Comparison of ENCODE assay signal across 11 cellular contexts in genomic region chr13:33126909-33127607, GRCh38.
DNase-seq lines count a peak whose midpoint lies in the region; ATAC-seq, FAIRE-seq and TF ChIP-seq lines count a peak whose summit lies in the region.
"Had no signal": no experiment of that assay in that cellular context is flagged by ENCODE, and none has a peak within 500 bp of the region (broad histone marks: within the 10 kb centered on the region; RNA-seq: fewer than 3 reads in every experiment).

No MANE protein-coding gene starts in this region.

- H3K36me3 ChIP-seq in esophagus muscularis mucosa (peaks cover 6 to 48% (median 25%) of the 10 kb centered on the region in 4 donors), mesodermal cell (ENCODE audit: control insufficient read depth, insufficient read depth, low read length) (peaks cover 21% of the 10 kb centered on the region), transverse colon (peaks cover 0 to 12% (median 3%) of the 10 kb centered on the region in 4 donors), HAP-1 (replicated peaks) (no peaks in the 10 kb centered on the region)

- no peak for TF ChIP-seq EP300 in esophagus muscularis mucosa (IDR thresholded peaks at IDR 0.05)
- no peak for TF ChIP-seq EP300 in transverse colon (IDR thresholded peaks at IDR 0.05; ENCODE audit: low read depth)

- in situ Hi-C loops in transverse colon (cut with MboI; ENCODE audit: low pct_ligation_motif_present in 1 of 4, low pct_unique_long_range_greater_than_20kb in 1 of 4, low sequenced_read_pairs in 3 of 4) (no loop called here), HAP-1 (cut with MboI; ENCODE audit: low sequenced_read_pairs) (no loop called here)

- 33% methylated on average over 15 of the region's 16 CpGs for WGBS in esophagus muscularis mucosa
- 97 to 98% methylated on average over 12 to 16 of the region's 16 CpGs for WGBS in mesodermal cell (ENCODE audit: insufficient coverage in 2 of 2), 2 experiments
- 79% methylated on average over 16 of the region's 16 CpGs; no CpG with 5 or more reads in 1 of the 2 donors for WGBS in transverse colon (ENCODE audit: low coverage in 1 of 2), 2 donors

- H3K4me1 ChIP-seq in esophagus muscularis mucosa: peaks cover 61 to 89% (median 72%) of the 10 kb centered on the region in 4 donors
- H3K4me1 ChIP-seq in mesodermal cell (ENCODE audit: control insufficient read depth, insufficient read depth, low read length, poor library complexity, severe bottlenecking): peaks cover 32% of the 10 kb centered on the region
- peaks cover 6 to 40% (median 12%) of the 10 kb centered on the region in 4 donors for H3K4me1 ChIP-seq in transverse colon
- H3K4me1 ChIP-seq in HAP-1: peaks cover 8% of the 10 kb centered on the region

- no peaks in the 10 kb centered on the region for H3K27me3 ChIP-seq in esophagus muscularis mucosa
- H3K27me3 ChIP-seq in transverse colon: no peaks in the 10 kb centered on the region
- no peaks in the 10 kb centered on the region for H3K27me3 ChIP-seq in HAP-1 (ENCODE audit: low read depth)

- TF ChIP-seq CTCF in esophagus muscularis mucosa (IDR thresholded peaks at IDR 0.05) (peak in 2 of 3 experiments; percentile 16 to 46), transverse colon (IDR thresholded peaks at IDR 0.05) (no peak)

- peak overlapping the region; percentile 73 to 85 (median 78) for H3K27ac ChIP-seq in esophagus muscularis mucosa (replicated peaks in 1 of 4)
- peak overlapping the region; percentile 58 for H3K27ac ChIP-seq in mesodermal cell (ENCODE audit: low read depth, low read length, severe bottlenecking)
- H3K27ac ChIP-seq in transverse colon: peak overlapping the region; percentile 63 to 83 (median 74)

- H3K9me3 ChIP-seq in esophagus muscularis mucosa (no peaks in the 10 kb centered on the region), mesodermal cell (ENCODE audit: control insufficient read depth, low read length) (no peaks in the 10 kb centered on the region), transverse colon (no peaks in the 10 kb centered on the region), HAP-1 (no peaks in the 10 kb centered on the region)

- no peak for FAIRE-seq in urothelium cell line (lab: Jason Lieb, UNC)

- ATAC-seq in HG03469 (IDR thresholded peaks at IDR 0.05; ENCODE audit: unreplicated experiment): no peak

- H3K4me3 ChIP-seq in esophagus muscularis mucosa: peak overlapping the region in 1 of 4 donors; percentile 7
- no peak overlapping the region for H3K4me3 ChIP-seq in mesodermal cell (ENCODE audit: extremely low read depth, insufficient read depth, low read length, poor library complexity, severe bottlenecking)
- H3K4me3 ChIP-seq in transverse colon: no peak overlapping the region
- no peak overlapping the region for H3K4me3 ChIP-seq in HAP-1

- no peak for TF ChIP-seq POLR2A in esophagus muscularis mucosa (IDR thresholded peaks at IDR 0.05; ENCODE audit: low read depth)
- no peak for TF ChIP-seq POLR2A in transverse colon (IDR thresholded peaks at IDR 0.05)

- intact Hi-C loops in esophagus muscularis mucosa (cut with DNase I): no loop called here
- intact Hi-C loops in transverse colon (cut with DNase I; ENCODE audit: low total_unique reads): no loop called here

- DNase-seq in NCI-H69 (lab: John Stamatoyannopoulos, UW) (peak; percentile 54), esophagus muscularis mucosa (ENCODE audit: extremely low spot score) (no peak), transverse colon (no peak), HAP-1 (ENCODE audit: low spot score in 2 of 2) (no peak), urothelium cell line (ENCODE audit: low spot score) (no peak), NCI-H2196 (lab: John Stamatoyannopoulos, UW; ENCODE audit: unreplicated experiment) (no peak)
- DNase-seq: head of caudate nucleus; NCI-H82; stimulated activated CD4-positive, alpha-beta T cell treated with anti-CD3 and anti-CD28 coated beads, Interleukin-4, amount 100 ng/mL, for 24 hours had no signal

Comparison
In these comparisons a context has a peak if more than half of its experiments do, and no peak if none do; other contexts are left out.
1. CTCF ChIP-seq: peak in esophagus muscularis mucosa (2 of 3); none in transverse colon (0 of 5).
2. Peak in every context shown above with its lines, with median percentiles within 50 percentile points of each other: H3K27ac ChIP-seq.